In genomic region chr4:121818215-121818614, GRCh38 we compare ENCODE assay signal across 25 cellular contexts. TPM values are rescaled to one million over a fixed set of nuclear protein-coding genes. Genes with fewer than 3 reads are reported as not detected.
A peak's percentile ranks its signal among the peaks of the same experiment; 100 is the strongest.
DNase-seq lines count a peak whose midpoint lies in the region; ATAC-seq and TF ChIP-seq lines count a peak whose summit lies in the region.
"Had no signal": no experiment of that assay in that cellular context is flagged by ENCODE, and none has a peak within 500 bp of the region (broad histone marks: within the 10 kb centered on the region; RNA-seq: fewer than 3 reads in every experiment).

No MANE protein-coding gene starts in this region.

- H3K27ac Mint-ChIP-seq in activated CD8-positive, alpha-beta memory T cell treated with anti-CD3 and anti-CD28 coated beads, Interleukin-2, amount 10 ng/mL, durations not matched to agents 7 days and 5 days = peak overlapping the region; percentile 16
- H3K27ac Mint-ChIP-seq in activated CD8-positive, alpha-beta T cell treated with anti-CD3 and anti-CD28 coated beads for 36 hours = peak overlapping the region; percentile 58
- peak overlapping the region in 7 of 10 donors; percentile 0 to 67 (median 27) for H3K27ac Mint-ChIP-seq in naive thymus-derived CD8-positive, alpha-beta T cell
- H3K27ac Mint-ChIP-seq: nephron had no signal

- TF ChIP-seq CTCF in DND-41 (IDR thresholded peaks at IDR 0.05; ENCODE audit: borderline replicate concordance, extremely low read depth, low read length, poor library complexity, severe bottlenecking) (no peak), omental fat pad (IDR thresholded peaks at IDR 0.05) (no peak), left ventricle myocardium inferior (IDR thresholded peaks at IDR 0.05; ENCODE audit: borderline replicate concordance) (no peak)
- TF ChIP-seq CTCF in activated CD8-positive, alpha-beta T cell treated with anti-CD3 and anti-CD28 coated beads for 36 hours (IDR thresholded peaks at IDR 0.05) = no peak

- intact Hi-C loops in activated CD8-positive, alpha-beta T cell treated with anti-CD3 and anti-CD28 coated beads for 36 hours (cut with micrococcal nuclease) = no loop called here
- intact Hi-C loops in left ventricle myocardium inferior (cut with micrococcal nuclease) = no loop called here

- no peak for DNase-seq in activated CD8-positive, alpha-beta memory T cell treated with anti-CD3 and anti-CD28 coated beads, Interleukin-2, amount 10 ng/mL, durations not matched to agents 7 days and 5 days
- DNase-seq in activated CD8-positive, alpha-beta memory T cell treated with anti-CD3 and anti-CD28 coated beads, Interleukin-2, amount 50 U/mL, for 48 hours = no peak
- DNase-seq in DND-41 (no peak), omental fat pad (ENCODE audit: low spot score) (no peak), left ventricle myocardium inferior (no peak)
- no peak for DNase-seq in activated CD8-positive, alpha-beta T cell treated with anti-CD3 and anti-CD28 coated beads for 36 hours
- DNase-seq in naive thymus-derived CD8-positive, alpha-beta T cell = no peak
- DNase-seq: ACHN; anterior cingulate cortex; caudate nucleus; dermis blood vessel endothelial cell; heart right ventricle; NCI-H1436; NCI-H524; sigmoid colon; stimulated activated CD4-positive, alpha-beta T cell treated with anti-CD3 and anti-CD28 coated beads, Interleukin-15, amount 100 ng/mL, for 24 hours; stimulated activated CD8-positive, alpha-beta memory T cell treated with anti-CD3 and anti-CD28 coated beads, Interleukin-4, amount 100 ng/mL, for 48 hours; upper lobe of left lung had no signal

- peak overlapping the region; percentile 41 for H3K4me2 ChIP-seq in DND-41 (ENCODE audit: insufficient read depth, low read length)
- H3K4me2 ChIP-seq: BLaER1 treated with 17β-estradiol and CSF1 and Interleukin-3, amounts not matched to agents 10 nM and 100 nM had no signal

- H3K4me1 ChIP-seq in DND-41 (ENCODE audit: insufficient read depth, low read length) (peaks cover 66% of the 10 kb centered on the region), left ventricle myocardium inferior (peaks cover 5% of the 10 kb centered on the region)

- H3K4me1 Mint-ChIP-seq in activated CD8-positive, alpha-beta memory T cell treated with anti-CD3 and anti-CD28 coated beads, Interleukin-2, amount 10 ng/mL, durations not matched to agents 7 days and 5 days = peaks cover 61% of the 10 kb centered on the region
- H3K4me1 Mint-ChIP-seq in activated CD8-positive, alpha-beta T cell treated with anti-CD3 and anti-CD28 coated beads for 36 hours (ENCODE audit: low read depth) = peaks cover 27% of the 10 kb centered on the region
- H3K4me1 Mint-ChIP-seq in naive thymus-derived CD8-positive, alpha-beta T cell = peaks cover 7 to 11% (median 9%) of the 10 kb centered on the region in 4 donors

- no peak overlapping the region for H3K4me3 ChIP-seq in DND-41 (ENCODE audit: low read depth in 1 of 2, low read length in 2 of 2)
- no peak overlapping the region for H3K4me3 ChIP-seq in left ventricle myocardium inferior
- H3K4me3 ChIP-seq: BLaER1 treated with 17β-estradiol and CSF1 and Interleukin-3, amounts not matched to agents 10 nM and 100 nM; HAP-1; heart right ventricle; sigmoid colon; upper lobe of left lung had no signal

- no peak for ATAC-seq in activated CD8-positive, alpha-beta memory T cell treated with anti-CD3 and anti-CD28 coated beads, Interleukin-2, amount 10 ng/mL, durations not matched to agents 7 days and 5 days
- ATAC-seq in DND-41 (ENCODE audit: insufficient read depth, low read depth) (no peak), omental fat pad (ENCODE audit: low FRiP score) (no peak), HG03439 (IDR thresholded peaks at IDR 0.05; ENCODE audit: unreplicated experiment) (no peak)
- ATAC-seq in activated CD8-positive, alpha-beta T cell treated with anti-CD3 and anti-CD28 coated beads for 36 hours = no peak
- ATAC-seq in naive thymus-derived CD8-positive, alpha-beta T cell = no peak
- ATAC-seq: heart right ventricle had no signal

- H3K79me2 ChIP-seq in DND-41 (ENCODE audit: insufficient read depth, low read length) = peaks cover 88% of the 10 kb centered on the region

- peaks cover 38% of the 10 kb centered on the region; the same call in 1 of the 2 replicates for H4K20me1 ChIP-seq in DND-41 (ENCODE audit: insufficient read depth, low read length)

- no peaks in the 10 kb centered on the region for H3K27me3 ChIP-seq in DND-41 (ENCODE audit: insufficient read depth, low read length, poor library complexity)
- H3K27me3 ChIP-seq in left ventricle myocardium inferior (ENCODE audit: low read depth) = no peaks in the 10 kb centered on the region
- H3K27me3 ChIP-seq: BLaER1 treated with 17β-estradiol and CSF1 and Interleukin-3, amounts not matched to agents 10 nM and 100 nM; heart right ventricle; sigmoid colon; upper lobe of left lung had no signal

- POLR2A ChIA-PET in activated CD8-positive, alpha-beta T cell treated with anti-CD3 and anti-CD28 coated beads for 36 hours (lab: Charles Lee) = interaction anchor here (1.0 kb wide), 1 partner anchor 17 kb away, joined by 5 read pairs; the partner anchor contains the start of gene EXOSC9
- POLR2A ChIA-PET in naive thymus-derived CD8-positive, alpha-beta T cell (lab: Charles Lee) = no interaction called here

- no peaks in the 10 kb centered on the region for H3K27me3 Mint-ChIP-seq in activated CD8-positive, alpha-beta memory T cell treated with anti-CD3 and anti-CD28 coated beads, Interleukin-2, amount 10 ng/mL, durations not matched to agents 7 days and 5 days
- no peaks in the 10 kb centered on the region for H3K27me3 Mint-ChIP-seq in activated CD8-positive, alpha-beta T cell treated with anti-CD3 and anti-CD28 coated beads for 36 hours
- H3K27me3 Mint-ChIP-seq in naive thymus-derived CD8-positive, alpha-beta T cell = no peaks in the 10 kb centered on the region

- H3K27ac ChIP-seq in DND-41 (ENCODE audit: low read length) = no peak overlapping the region
- H3K27ac ChIP-seq in left ventricle myocardium inferior (replicated peaks) = no peak overlapping the region
- H3K27ac ChIP-seq: BLaER1 treated with 17β-estradiol and CSF1 and Interleukin-3, amounts not matched to agents 10 nM and 100 nM; heart right ventricle; sigmoid colon; upper lobe of left lung had no signal

- no peak overlapping the region for H2AFZ ChIP-seq in DND-41 (ENCODE audit: low read depth, low read length)

- H3K36me3 ChIP-seq in DND-41 (ENCODE audit: insufficient read depth, low read length) (peaks cover 98% of the 10 kb centered on the region), left ventricle myocardium inferior (peaks cover 52% of the 10 kb centered on the region)

- CTCF ChIA-PET in activated CD8-positive, alpha-beta memory T cell treated with anti-CD3 and anti-CD28 coated beads, Interleukin-2, amount 10 ng/mL, durations not matched to agents 7 days and 5 days (lab: Charles Lee) = interaction anchor here (1.2 kb wide), 1 partner anchor 16 kb away, joined by 5 read pairs; the partner anchor contains the start of gene EXOSC9
- CTCF ChIA-PET in activated CD8-positive, alpha-beta T cell treated with anti-CD3 and anti-CD28 coated beads for 36 hours (lab: Charles Lee) = interaction anchor here (0.6 kb wide), 1 partner anchor 61 kb away, joined by 5 read pairs; no protein-coding TSS in a partner anchor

- H3K9ac ChIP-seq in DND-41 (ENCODE audit: low read depth, low read length) = no peak overlapping the region
- H3K9ac ChIP-seq: BLaER1 treated with 17β-estradiol and CSF1 and Interleukin-3, amounts not matched to agents 10 nM and 100 nM had no signal

- H3K36me3 Mint-ChIP-seq in activated CD8-positive, alpha-beta memory T cell treated with anti-CD3 and anti-CD28 coated beads, Interleukin-2, amount 10 ng/mL, durations not matched to agents 7 days and 5 days = peaks cover 73% of the 10 kb centered on the region
- peaks cover 60% of the 10 kb centered on the region for H3K36me3 Mint-ChIP-seq in activated CD8-positive, alpha-beta T cell treated with anti-CD3 and anti-CD28 coated beads for 36 hours (ENCODE audit: low read depth)
- peaks cover 3 to 52% (median 5%) of the 10 kb centered on the region in 3 donors for H3K36me3 Mint-ChIP-seq in naive thymus-derived CD8-positive, alpha-beta T cell

- no peaks in the 10 kb centered on the region for H3K9me3 Mint-ChIP-seq in activated CD8-positive, alpha-beta memory T cell treated with anti-CD3 and anti-CD28 coated beads, Interleukin-2, amount 10 ng/mL, durations not matched to agents 7 days and 5 days (ENCODE audit: low read depth)
- no peaks in the 10 kb centered on the region for H3K9me3 Mint-ChIP-seq in activated CD8-positive, alpha-beta T cell treated with anti-CD3 and anti-CD28 coated beads for 36 hours
- no peaks in the 10 kb centered on the region for H3K9me3 Mint-ChIP-seq in naive thymus-derived CD8-positive, alpha-beta T cell
- H3K9me3 Mint-ChIP-seq: nephron had no signal

- no peaks in the 10 kb centered on the region for H3K9me3 ChIP-seq in DND-41 (ENCODE audit: insufficient read depth, low read length, severe bottlenecking)
- no peaks in the 10 kb centered on the region for H3K9me3 ChIP-seq in left ventricle myocardium inferior (replicated peaks)
- H3K9me3 ChIP-seq: BLaER1 treated with 17β-estradiol and CSF1 and Interleukin-3, amounts not matched to agents 10 nM and 100 nM; HAP-1; heart right ventricle; sigmoid colon; upper lobe of left lung had no signal

- no peak overlapping the region for H3K4me3 Mint-ChIP-seq in activated CD8-positive, alpha-beta memory T cell treated with anti-CD3 and anti-CD28 coated beads, Interleukin-2, amount 10 ng/mL, durations not matched to agents 7 days and 5 days
- no peak overlapping the region for H3K4me3 Mint-ChIP-seq in activated CD8-positive, alpha-beta T cell treated with anti-CD3 and anti-CD28 coated beads for 36 hours
- H3K4me3 Mint-ChIP-seq in naive thymus-derived CD8-positive, alpha-beta T cell = no peak overlapping the region
- H3K4me3 Mint-ChIP-seq: nephron had no signal

RNA-seq across cellular contexts. Expression of gene CCNA2, which starts 5.5 kb away (rescaled TPM):
- 100 to 1,000 TPM; 125 to 129 TPM for total RNA-seq in activated CD8-positive, alpha-beta memory T cell treated with anti-CD3 and anti-CD28 coated beads, Interleukin-2, amount 10 ng/mL, durations not matched to agents 7 days and 5 days
- 100 to 1,000 TPM; 102 to 105 TPM for total RNA-seq in activated CD8-positive, alpha-beta T cell treated with anti-CD3 and anti-CD28 coated beads for 36 hours
- total RNA-seq in naive thymus-derived CD8-positive, alpha-beta T cell = 1 to 10 TPM; 1.1 to 1.3 TPM
- under 1 TPM in 1 of 3 donors, not detected in 2; 0.51 TPM for polyA plus RNA-seq in naive thymus-derived CD8-positive, alpha-beta T cell
- 1 to 10 TPM in 2 of 4 donors, under 1 TPM in 2; 0.44 to 5.5 (median 3.0) TPM for total RNA-seq in omental fat pad
- total RNA-seq in left ventricle myocardium inferior = 0.52 TPM

RNA-seq across cellular contexts. Expression of gene EXOSC9, which starts 17.1 kb away (rescaled TPM):
- total RNA-seq in activated CD8-positive, alpha-beta memory T cell treated with anti-CD3 and anti-CD28 coated beads, Interleukin-2, amount 10 ng/mL, durations not matched to agents 7 days and 5 days = 10 to 100 TPM; 59.5 to 61.0 TPM
- 10 to 100 TPM; 75.8 to 76.8 TPM for total RNA-seq in activated CD8-positive, alpha-beta T cell treated with anti-CD3 and anti-CD28 coated beads for 36 hours
- 10 to 100 TPM; 41.6 to 45.7 TPM for total RNA-seq in naive thymus-derived CD8-positive, alpha-beta T cell
- 10 to 100 TPM; 37.0 to 44.6 (median 38.4) TPM for polyA plus RNA-seq in naive thymus-derived CD8-positive, alpha-beta T cell
- total RNA-seq in omental fat pad (10 to 100 TPM; 12.6 to 35.9 (median 23.5) TPM), left ventricle myocardium inferior (10.4 TPM)

RNA-seq across cellular contexts. Expression of gene BBS7, which starts 52.1 kb away (rescaled TPM):
- total RNA-seq in activated CD8-positive, alpha-beta memory T cell treated with anti-CD3 and anti-CD28 coated beads, Interleukin-2, amount 10 ng/mL, durations not matched to agents 7 days and 5 days = 10 to 100 TPM; 17.9 to 18.8 TPM
- 10 to 100 TPM; 12.7 to 15.8 TPM for total RNA-seq in activated CD8-positive, alpha-beta T cell treated with anti-CD3 and anti-CD28 coated beads for 36 hours
- total RNA-seq in naive thymus-derived CD8-positive, alpha-beta T cell = 10 to 100 TPM; 13.7 to 13.9 TPM
- 1 to 10 TPM; 5.6 to 9.1 (median 8.7) TPM for polyA plus RNA-seq in naive thymus-derived CD8-positive, alpha-beta T cell
- total RNA-seq in omental fat pad = 10 to 100 TPM in 2 of 4 donors, 1 to 10 TPM in 2; 6.2 to 11.2 (median 10.0) TPM
- total RNA-seq in left ventricle myocardium inferior = 6.0 TPM

RNA-seq across cellular contexts. Expression of gene SMIM43, which starts 53.3 kb away (rescaled TPM):
- under 1 TPM in 1 of 2 experiments, not detected in 1; 0.18 TPM for total RNA-seq in activated CD8-positive, alpha-beta memory T cell treated with anti-CD3 and anti-CD28 coated beads, Interleukin-2, amount 10 ng/mL, durations not matched to agents 7 days and 5 days
- total RNA-seq in activated CD8-positive, alpha-beta T cell treated with anti-CD3 and anti-CD28 coated beads for 36 hours = not detected
- not detected for total RNA-seq in naive thymus-derived CD8-positive, alpha-beta T cell
- not detected for polyA plus RNA-seq in naive thymus-derived CD8-positive, alpha-beta T cell
- total RNA-seq in omental fat pad (under 1 TPM in 2 of 4 donors, not detected in 2; 0.24 to 0.37 TPM), left ventricle myocardium inferior (not detected)
- total RNA-seq: posterior vena cava, RPMI7951, SK-MEL-5, upper lobe of left lung had no signal

Comparison
In these comparisons a context has a peak if more than half of its experiments do, and no peak if none do; other contexts are left out.
1. RNA of gene CCNA2, which starts 5.5 kb away (total RNA-seq): 125 to 129 TPM in activated CD8-positive, alpha-beta memory T cell treated with anti-CD3 and anti-CD28 coated beads, Interleukin-2, amount 10 ng/mL, durations not matched to agents 7 days and 5 days and 102 to 105 TPM in activated CD8-positive, alpha-beta T cell treated with anti-CD3 and anti-CD28 coated beads for 36 hours; 0.44 to 5.5 TPM in omental fat pad, 1.1 to 1.3 TPM in naive thymus-derived CD8-positive, alpha-beta T cell and 0.52 TPM in left ventricle myocardium inferior (single experiment); every median in the first group is over 10 times any median in the second.
2. Peak in every context shown above with its lines, with median percentiles within 50 percentile points of each other: H3K27ac Mint-ChIP-seq.